Comparison of ENCODE assay signal across 22 cellular contexts in genomic region chr10:46001187-46001756, GRCh38. TPM values are rescaled to one million over a fixed set of nuclear protein-coding genes. Genes with fewer than 3 reads are reported as not detected.
"Had no signal": no experiment of that assay in that cellular context is flagged by ENCODE, and none has a peak within 500 bp of the region (broad histone marks: within the 10 kb centered on the region; RNA-seq: fewer than 3 reads in every experiment).

No MANE protein-coding gene starts in this region.

- H3K27me3 ChIP-seq: dorsolateral prefrontal cortex, hepatocyte, sigmoid colon, spleen had no signal

- H3K9me3 ChIP-seq: psoas muscle, sigmoid colon had no signal

- DNase-seq: activated CD4-positive, alpha-beta T cell treated with anti-CD3 and anti-CD28 coated beads, Interleukin-2, amount 10 ng/mL, durations not matched to agents 24 days and 14 days; activated CD4-positive, CD25-positive, alpha-beta regulatory T cell; activated CD8-positive, alpha-beta memory T cell treated with anti-CD3 and anti-CD28 coated beads, Interleukin-2, amount 50 U/mL, for 48 hours; activated CD8-positive, alpha-beta T cell treated with anti-CD3 and anti-CD28 coated beads, Interleukin-2, amount 10 ng/mL, durations not matched to agents 7 days and 5 days; activated naive CD4-positive, alpha-beta T cell treated with Interleukin-2 at 50 U/mL for 16 hours; dorsolateral prefrontal cortex; midbrain; psoas muscle; sigmoid colon; spleen; T-helper 1 cell had no signal

- H3K4me3 ChIP-seq: dorsolateral prefrontal cortex, hepatocyte, psoas muscle, sigmoid colon, spleen had no signal

- H2AFZ ChIP-seq: hepatocyte had no signal

- ATAC-seq: activated CD8-positive, alpha-beta T cell treated with anti-CD3 and anti-CD28 coated beads, Interleukin-2, amount 10 ng/mL, durations not matched to agents 7 days and 5 days; esophagus mucosa; psoas muscle had no signal

- H3K4me1 ChIP-seq: psoas muscle, spleen had no signal

- H3K27ac ChIP-seq: dorsolateral prefrontal cortex, hepatocyte, psoas muscle, sigmoid colon, spleen had no signal

- H3K4me2 ChIP-seq: hepatocyte had no signal

- FAIRE-seq: keratinocyte, urothelium cell line had no signal

RNA-seq across cellular contexts. Expression of gene MSMB, which starts 44.8 kb away (rescaled TPM):
- total RNA-seq: activated CD4-positive, alpha-beta T cell treated with anti-CD3 and anti-CD28 coated beads, Interleukin-2, amount 10 ng/mL, durations not matched to agents 24 days and 14 days; activated CD8-positive, alpha-beta T cell treated with anti-CD3 and anti-CD28 coated beads, Interleukin-2, amount 10 ng/mL, durations not matched to agents 7 days and 5 days; activated T-helper 1 cell treated with anti-CD3 and anti-CD28 coated beads, Interleukin-12 subunit alpha, Interleukin-12 subunit beta, Interleukin-2, Interleukin-4 antibody, amounts not matched to agents 30 ng/mL and 10 ng/mL and 1 ng/mL, durations not matched to agents 14 hours and 24 hours and 36 hours; cardiac septum; dorsolateral prefrontal cortex; left lobe of liver; lung microvascular endothelial cell; myocyte; osteocyte; psoas muscle; sigmoid colon; spleen had no signal
- polyA plus RNA-seq: keratinocyte, neural cell, psoas muscle, sigmoid colon, spleen had no signal
